22 cellular contexts compared by ENCODE assay signal in genomic region chr20:23293689-23294088, GRCh38. TPM values are rescaled to one million over a fixed set of nuclear protein-coding genes. Genes with fewer than 3 reads are reported as not detected.
DNase-seq lines count a peak whose midpoint lies in the region; ATAC-seq, FAIRE-seq and TF ChIP-seq lines count a peak whose summit lies in the region.
"Had no signal": no experiment of that assay in that cellular context is flagged by ENCODE, and none has a peak within 500 bp of the region (broad histone marks: within the 10 kb centered on the region; RNA-seq: fewer than 3 reads in every experiment).

No MANE protein-coding gene starts in this region.

- CTCF ChIA-PET in IMR-90 (lab: Yijun Ruan, JAX), result no interaction called here
- CTCF ChIA-PET in activated CD8-positive, alpha-beta T cell treated with anti-CD3 and anti-CD28 coated beads, Interleukin-2, amount 10 ng/mL, durations not matched to agents 7 days and 5 days (lab: Charles Lee), result no interaction called here

- FAIRE-seq in small intestine (lab: Jason Lieb, UNC), result no peak
- FAIRE-seq: GM18507, H1 had no signal

- H3K9me3 ChIP-seq in IMR-90 (ENCODE audit: control insufficient read depth, insufficient read depth, low read length) (no peaks in the 10 kb centered on the region), small intestine (ENCODE audit: control insufficient read depth, low read depth) (no peaks in the 10 kb centered on the region), osteoblast (ENCODE audit: low read depth, low read length) (no peaks in the 10 kb centered on the region)
- H3K9me3 ChIP-seq: thoracic aorta had no signal

- no peak for TF ChIP-seq RAD21 in IMR-90 (IDR thresholded peaks at IDR 0.05; ENCODE audit: low read length)

- no peak for TF ChIP-seq POLR2A in IMR-90 (IDR thresholded peaks at IDR 0.05; ENCODE audit: low read depth, low read length)

- no peaks in the 10 kb centered on the region for H3K27me3 Mint-ChIP-seq in activated CD8-positive, alpha-beta T cell treated with anti-CD3 and anti-CD28 coated beads, Interleukin-2, amount 10 ng/mL, durations not matched to agents 7 days and 5 days (ENCODE audit: low read depth)
- H3K27me3 Mint-ChIP-seq: activated CD4-positive, alpha-beta T cell treated with anti-CD3 and anti-CD28 coated beads, Interleukin-2, amount 10 ng/mL, durations not matched to agents 7 days and 5 days; CD4-positive, CD25-positive, alpha-beta regulatory T cell; IgD-negative memory B cell had no signal

- no peak overlapping the region for H3K4me3 Mint-ChIP-seq in stimulated activated effector memory CD8-positive, alpha-beta T cell treated with anti-CD3 and anti-CD28 coated beads, Interleukin-12 subunit alpha, Interleukin-12 subunit beta, amount 100 ng/mL, for 72 hours
- no peak overlapping the region for H3K4me3 Mint-ChIP-seq in activated CD8-positive, alpha-beta T cell treated with anti-CD3 and anti-CD28 coated beads, Interleukin-2, amount 10 ng/mL, durations not matched to agents 7 days and 5 days
- H3K4me3 Mint-ChIP-seq: activated CD4-positive, alpha-beta T cell treated with anti-CD3 and anti-CD28 coated beads, Interleukin-2, amount 10 ng/mL, durations not matched to agents 7 days and 5 days; CD4-positive, CD25-positive, alpha-beta regulatory T cell; IgD-negative memory B cell; naive thymus-derived CD4-positive, alpha-beta T cell had no signal

- POLR2A ChIA-PET in IMR-90 (lab: Charles Lee; ENCODE audit: unreplicated experiment), result interaction anchor here (0.6 kb wide), 1 partner anchor 287 kb away, joined by 6 read pairs; no protein-coding TSS in a partner anchor
- POLR2A ChIA-PET in activated CD8-positive, alpha-beta T cell treated with anti-CD3 and anti-CD28 coated beads, Interleukin-2, amount 10 ng/mL, durations not matched to agents 7 days and 5 days (lab: Charles Lee), result no interaction called here

- H2AK5ac ChIP-seq in IMR-90 (ENCODE audit: low read depth, low read length), result no peak overlapping the region

- peak overlapping the region; percentile 39 for H2AK9ac ChIP-seq in IMR-90 (replicated peaks; ENCODE audit: low read depth, low read length, poor library complexity)

- H3K79me1 ChIP-seq in IMR-90 (ENCODE audit: low read depth in 1 of 2, low read length in 2 of 2), result no peaks in the 10 kb centered on the region

- H3K36me3 ChIP-seq in IMR-90 (ENCODE audit: control insufficient read depth, insufficient read depth, low read length) (no peaks in the 10 kb centered on the region), small intestine (ENCODE audit: control insufficient read depth in 2 of 2, insufficient read depth in 2 of 2, low read length in 2 of 2) (no peaks in the 10 kb centered on the region), osteoblast (ENCODE audit: insufficient read depth, low read length) (no peaks in the 10 kb centered on the region)
- H3K36me3 ChIP-seq: thoracic aorta had no signal

- no peak overlapping the region for H3K23ac ChIP-seq in IMR-90 (ENCODE audit: low read depth, low read length)

- ATAC-seq in IMR-90 (ENCODE audit: low read depth) (no peak), esophagus mucosa (peak; percentile 37), left lobe of liver (peak; percentile 65)
- ATAC-seq in stimulated activated effector memory CD8-positive, alpha-beta T cell treated with anti-CD3 and anti-CD28 coated beads, Interleukin-12 subunit alpha, Interleukin-12 subunit beta, amount 100 ng/mL, for 72 hours, result no peak
- ATAC-seq in activated CD8-positive, alpha-beta T cell treated with anti-CD3 and anti-CD28 coated beads, Interleukin-2, amount 10 ng/mL, durations not matched to agents 7 days and 5 days, result no peak
- ATAC-seq: foreskin keratinocyte; naive thymus-derived CD4-positive, alpha-beta T cell had no signal

- in situ Hi-C loops in IMR-90 (cut with MboI; ENCODE audit: low sequenced_read_pairs), result no loop called here

- H4K91ac ChIP-seq in IMR-90 (ENCODE audit: insufficient read depth, low read depth, low read length), result no peak overlapping the region

- H3K4me2 ChIP-seq in IMR-90 (ENCODE audit: low read depth, low read length) (no peak overlapping the region), osteoblast (ENCODE audit: insufficient read depth, low read length) (no peak overlapping the region)

- H3K27me3 ChIP-seq in IMR-90 (ENCODE audit: control insufficient read depth, insufficient read depth, low read length) (peaks cover 21% of the 10 kb centered on the region), small intestine (ENCODE audit: control insufficient read depth in 2 of 2, insufficient read depth in 2 of 2, low read length in 2 of 2) (no peaks in the 10 kb centered on the region), osteoblast (ENCODE audit: insufficient read depth, low read length) (peaks cover 50% of the 10 kb centered on the region)

- 39% methylated on average over 4 of the region's 6 CpGs; no CpG with 5 or more reads in 1 of the 2 experiments for WGBS in IMR-90 (ENCODE audit: extremely low coverage in 2 of 2, insufficient read length in 1 of 2), 2 experiments
- WGBS in small intestine, 3 donors, result 65 to 80% (median 79%) methylated on average over 6 of the region's 6 CpGs

- H3K27ac ChIP-seq in IMR-90 (ENCODE audit: insufficient read depth, low read length) (no peak overlapping the region), small intestine (ENCODE audit: low read depth in 1 of 2, low read length in 1 of 2) (peak overlapping the region in 1 of 2 donors; percentile 79), osteoblast (ENCODE audit: low read depth, low read length) (no peak overlapping the region)
- H3K27ac ChIP-seq: foreskin keratinocyte, thoracic aorta had no signal

- H2AFZ ChIP-seq in IMR-90 (replicated peaks; ENCODE audit: low read length, poor library complexity), result peak overlapping the region; percentile 14
- H2AFZ ChIP-seq in osteoblast (ENCODE audit: low read length), result no peak overlapping the region

- H3K9me3 Mint-ChIP-seq in stimulated activated effector memory CD8-positive, alpha-beta T cell treated with anti-CD3 and anti-CD28 coated beads, Interleukin-12 subunit alpha, Interleukin-12 subunit beta, amount 100 ng/mL, for 72 hours, result no peaks in the 10 kb centered on the region
- no peaks in the 10 kb centered on the region for H3K9me3 Mint-ChIP-seq in activated CD8-positive, alpha-beta T cell treated with anti-CD3 and anti-CD28 coated beads, Interleukin-2, amount 10 ng/mL, durations not matched to agents 7 days and 5 days (ENCODE audit: insufficient read depth)
- H3K9me3 Mint-ChIP-seq: activated CD4-positive, alpha-beta T cell treated with anti-CD3 and anti-CD28 coated beads, Interleukin-2, amount 10 ng/mL, durations not matched to agents 7 days and 5 days; CD4-positive, CD25-positive, alpha-beta regulatory T cell; IgD-negative memory B cell; naive thymus-derived CD4-positive, alpha-beta T cell had no signal

- H3K27ac Mint-ChIP-seq in stimulated activated effector memory CD8-positive, alpha-beta T cell treated with anti-CD3 and anti-CD28 coated beads, Interleukin-12 subunit alpha, Interleukin-12 subunit beta, amount 100 ng/mL, for 72 hours, result no peak overlapping the region
- no peak overlapping the region for H3K27ac Mint-ChIP-seq in activated CD8-positive, alpha-beta T cell treated with anti-CD3 and anti-CD28 coated beads, Interleukin-2, amount 10 ng/mL, durations not matched to agents 7 days and 5 days
- H3K27ac Mint-ChIP-seq: activated CD4-positive, alpha-beta T cell treated with anti-CD3 and anti-CD28 coated beads, Interleukin-2, amount 10 ng/mL, durations not matched to agents 7 days and 5 days; CD4-positive, CD25-positive, alpha-beta regulatory T cell; IgD-negative memory B cell had no signal

- intact Hi-C loops in IMR-90 (cut with micrococcal nuclease), result no loop called here

- H2BK15ac ChIP-seq in IMR-90 (ENCODE audit: low read depth, low read length), result no peak overlapping the region

- H2BK20ac ChIP-seq in IMR-90 (ENCODE audit: low read depth, low read length), result no peak overlapping the region

- no peak overlapping the region for H3K56ac ChIP-seq in IMR-90 (ENCODE audit: extremely low read depth, insufficient read depth, low read length)

- TF ChIP-seq CTCF in IMR-90 (conservative IDR thresholded peaks at IDR 0.05; ENCODE audit: low read depth, low read length) (no peak), osteoblast (IDR thresholded peaks at IDR 0.05; ENCODE audit: extremely low read depth, low read depth, low read length) (no peak)

- H4K20me1 ChIP-seq in IMR-90 (ENCODE audit: insufficient read depth, low read length), result no peaks in the 10 kb centered on the region
- H4K20me1 ChIP-seq in osteoblast (ENCODE audit: insufficient read depth, low read length), result no peaks in the 10 kb centered on the region

- no peaks in the 10 kb centered on the region for H3K36me3 Mint-ChIP-seq in stimulated activated effector memory CD8-positive, alpha-beta T cell treated with anti-CD3 and anti-CD28 coated beads, Interleukin-12 subunit alpha, Interleukin-12 subunit beta, amount 100 ng/mL, for 72 hours
- no peaks in the 10 kb centered on the region for H3K36me3 Mint-ChIP-seq in activated CD8-positive, alpha-beta T cell treated with anti-CD3 and anti-CD28 coated beads, Interleukin-2, amount 10 ng/mL, durations not matched to agents 7 days and 5 days (ENCODE audit: low read depth)
- H3K36me3 Mint-ChIP-seq: CD4-positive, CD25-positive, alpha-beta regulatory T cell; naive thymus-derived CD4-positive, alpha-beta T cell had no signal

- H2BK120ac ChIP-seq in IMR-90 (ENCODE audit: low read depth, low read length), result no peak overlapping the region

- H4K5ac ChIP-seq in IMR-90 (ENCODE audit: low read depth, low read length), result no peak overlapping the region

- no peak overlapping the region for H3K14ac ChIP-seq in IMR-90 (replicated peaks; ENCODE audit: low read depth, low read length)

- no peak overlapping the region for H4K8ac ChIP-seq in IMR-90 (ENCODE audit: low read depth in 2 of 2, low read length in 2 of 2)

- H3K9ac ChIP-seq in IMR-90 (ENCODE audit: low read depth, low read length), result no peak overlapping the region

- BruUV-seq in IMR-90 (replicated peaks; lab: Mats Ljungman, UMichigan), result no TSS peak

- H3K4me1 Mint-ChIP-seq in stimulated activated effector memory CD8-positive, alpha-beta T cell treated with anti-CD3 and anti-CD28 coated beads, Interleukin-12 subunit alpha, Interleukin-12 subunit beta, amount 100 ng/mL, for 72 hours, result no peaks in the 10 kb centered on the region
- H3K4me1 Mint-ChIP-seq in activated CD8-positive, alpha-beta T cell treated with anti-CD3 and anti-CD28 coated beads, Interleukin-2, amount 10 ng/mL, durations not matched to agents 7 days and 5 days (ENCODE audit: low read depth), result no peaks in the 10 kb centered on the region
- H3K4me1 Mint-ChIP-seq: activated CD4-positive, alpha-beta T cell treated with anti-CD3 and anti-CD28 coated beads, Interleukin-2, amount 10 ng/mL, durations not matched to agents 7 days and 5 days; CD4-positive, CD25-positive, alpha-beta regulatory T cell; IgD-negative memory B cell; naive thymus-derived CD4-positive, alpha-beta T cell had no signal

- H3K4ac ChIP-seq in IMR-90 (ENCODE audit: low read depth, low read length), result no peak overlapping the region

- no peak overlapping the region for H2BK5ac ChIP-seq in IMR-90 (ENCODE audit: low read depth, low read length, poor library complexity, severe bottlenecking)

- no peak for DNase-seq in IMR-90
- no peak for DNase-seq in left lobe of liver (ENCODE audit: low spot score)
- peak; percentile 9 for DNase-seq in small intestine
- no peak for DNase-seq in stimulated activated effector memory CD8-positive, alpha-beta T cell treated with anti-CD3 and anti-CD28 coated beads, Interleukin-12 subunit alpha, Interleukin-12 subunit beta, amount 100 ng/mL, for 72 hours (ENCODE audit: low spot score in 2 of 2)
- DNase-seq in osteoblast (ENCODE audit: insufficient read length, low spot score, missing footprints), result no peak
- DNase-seq in activated CD8-positive, alpha-beta T cell treated with anti-CD3 and anti-CD28 coated beads, Interleukin-2, amount 10 ng/mL, durations not matched to agents 7 days and 5 days, result no peak
- DNase-seq in NCI-H1092 (lab: John Stamatoyannopoulos, UW), result no peak
- DNase-seq: activated CD4-positive, alpha-beta T cell treated with anti-CD3 and anti-CD28 coated beads, Interleukin-2, amount 10 ng/mL, durations not matched to agents 7 days and 5 days; activated CD8-positive, alpha-beta memory T cell treated with anti-CD3 and anti-CD28 coated beads, Interleukin-2, amount 50 U/mL, for 48 hours; CD4-positive, CD25-positive, alpha-beta regulatory T cell; foreskin keratinocyte; mammary epithelial cell; MM.1S; naive thymus-derived CD4-positive, alpha-beta T cell; NCI-H1694 treated with DMSO at 0.1 percent for 48 hours; posterior cingulate gyrus; stimulated activated CD4-positive, alpha-beta T cell treated with anti-CD3 and anti-CD28 coated beads, Interleukin-12 subunit alpha, Interleukin-12 subunit beta, amount 100 ng/mL, for 4 hours had no signal

- dilution Hi-C loops in IMR-90 (cut with HindIII; ENCODE audit: low sequenced_read_pairs, unreplicated experiment), result no loop called here

- no peaks in the 10 kb centered on the region for H3K9me1 ChIP-seq in IMR-90 (ENCODE audit: insufficient read depth, low read length)

- H3K4me1 ChIP-seq in IMR-90 (ENCODE audit: control insufficient read depth, insufficient read depth, low read length) (no peaks in the 10 kb centered on the region), small intestine (ENCODE audit: control insufficient read depth in 2 of 2, insufficient read depth in 1 of 2, low read depth in 1 of 2, low read length in 1 of 2) (peaks cover 0 to 5% of the 10 kb centered on the region in 2 donors), osteoblast (ENCODE audit: insufficient read depth, low read length) (no peaks in the 10 kb centered on the region)
- H3K4me1 ChIP-seq: foreskin keratinocyte had no signal

- H3K4me3 ChIP-seq in IMR-90 (ENCODE audit: insufficient read depth, low read depth, low read length) (no peak overlapping the region), small intestine (ENCODE audit: low read depth in 1 of 2, low read length in 2 of 2) (no peak overlapping the region), osteoblast (ENCODE audit: insufficient read depth, low read length) (no peak overlapping the region)
- H3K4me3 ChIP-seq: thoracic aorta had no signal

- no peaks in the 10 kb centered on the region for H3K79me2 ChIP-seq in osteoblast (ENCODE audit: insufficient read depth, low read length)

- no peak overlapping the region for H3K18ac ChIP-seq in IMR-90 (ENCODE audit: low read depth, low read length)

RNA-seq across cellular contexts. Expression of gene NXT1, which starts 56.9 kb away (rescaled TPM):
- total RNA-seq in IMR-90 (2012; rRNA removed), result 25.5 and 25.8 TPM in 2 replicates
- polyA plus RNA-seq in IMR-90 (2012; rRNA removed), result 23.6 and 27.0 TPM in 2 replicates
- 23.5 and 23.8 TPM in 2 replicates for polyA plus RNA-seq in IMR-90 (2012; cell fraction: cytosol; rRNA removed)
- polyA plus RNA-seq in IMR-90 (2012; cell fraction: nucleus; rRNA removed; ENCODE audit: low replicate concordance), result 12.7 and 21.3 TPM in 2 replicates
- 21.4 TPM for total RNA-seq in esophagus mucosa
- total RNA-seq in left lobe of liver, result 2.6 TPM
- 10 to 100 TPM in 2 of 3 donors, 1 to 10 TPM in 1; 4.9 to 22.2 (median 12.4) TPM for polyA plus RNA-seq in small intestine
- 12.7 and 18.5 TPM in 2 replicates for total RNA-seq in osteoblast
- 10 to 100 TPM; 34.8 to 35.5 TPM for total RNA-seq in activated CD8-positive, alpha-beta T cell treated with anti-CD3 and anti-CD28 coated beads, Interleukin-2, amount 10 ng/mL, durations not matched to agents 7 days and 5 days

Comparison
In these comparisons a context has a peak if more than half of its experiments do, and no peak if none do; other contexts are left out.
1. ATAC-seq: peak in esophagus mucosa (single experiment) and left lobe of liver (single experiment); none in IMR-90 (single experiment), stimulated activated effector memory CD8-positive, alpha-beta T cell treated with anti-CD3 and anti-CD28 coated beads, Interleukin-12 subunit alpha, Interleukin-12 subunit beta, amount 100 ng/mL, for 72 hours (single experiment) and activated CD8-positive, alpha-beta T cell treated with anti-CD3 and anti-CD28 coated beads, Interleukin-2, amount 10 ng/mL, durations not matched to agents 7 days and 5 days (single experiment).